ENCODE assay signal across 15 cellular contexts in the genomic region with DNA sequence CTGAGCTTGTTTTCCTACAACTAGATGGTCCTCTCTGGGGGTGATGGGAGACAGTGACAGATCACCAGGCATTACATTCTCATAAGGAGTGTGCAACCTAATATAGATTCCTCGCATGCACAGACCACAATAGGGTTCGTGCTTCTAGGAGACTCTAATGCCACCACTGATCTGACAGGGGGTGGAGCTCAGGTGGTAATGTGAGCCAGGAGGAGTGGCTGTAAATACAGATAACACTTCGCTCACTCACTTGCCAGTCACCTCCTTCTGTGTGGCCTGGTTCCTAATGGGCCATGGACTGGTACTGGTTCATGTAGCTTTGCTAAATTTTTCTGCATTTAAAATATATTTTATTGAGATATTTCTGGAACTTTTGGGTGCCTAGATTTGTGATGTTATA.
"Had no signal": no experiment of that assay in that cellular context is flagged by ENCODE, and none has a peak within 500 bp of the region (broad histone marks: within the 10 kb centered on the region; RNA-seq: fewer than 3 reads in every experiment).

No MANE protein-coding gene starts in this region.

- H3K36me3 ChIP-seq: right atrium auricular region, tibial nerve, upper lobe of right lung, vagina had no signal

- FAIRE-seq: colon, kidney had no signal

- ATAC-seq: effector memory CD8-positive, alpha-beta T cell; foreskin keratinocyte; left cardiac atrium; natural killer cell; stimulated activated effector memory CD8-positive, alpha-beta T cell treated with anti-CD3 and anti-CD28 coated beads, Interleukin-12 subunit alpha, Interleukin-12 subunit beta, amount 100 ng/mL, for 72 hours; upper lobe of right lung had no signal

- H3K27me3 ChIP-seq: foreskin keratinocyte, hepatocyte, right atrium auricular region, testis, tibial nerve, upper lobe of right lung, vagina had no signal

- H3K79me2 ChIP-seq: hepatocyte had no signal

- H2AFZ ChIP-seq: hepatocyte had no signal

- DNase-seq: effector memory CD8-positive, alpha-beta T cell; foreskin keratinocyte; kidney; left cardiac atrium; natural killer cell; stimulated activated CD4-positive, alpha-beta T cell treated with anti-CD3 and anti-CD28 coated beads, Interleukin-2, amount 100 ng/mL, for 48 hours; testis; upper lobe of right lung had no signal

- H3K4me1 ChIP-seq: foreskin keratinocyte, testis had no signal

- H3K4me2 ChIP-seq: hepatocyte, smooth muscle cell had no signal

- H3K27ac ChIP-seq: foreskin keratinocyte, hepatocyte, right atrium auricular region, testis, tibial nerve, upper lobe of right lung, vagina had no signal

- H3K4me3 ChIP-seq: hepatocyte, right atrium auricular region, smooth muscle cell, testis, tibial nerve, upper lobe of right lung, vagina had no signal

- H3K9me3 ChIP-seq: right atrium auricular region, testis, tibial nerve, upper lobe of right lung, vagina had no signal
